Comparison of ENCODE assay signal across 1 cellular context in the genomic region with DNA sequence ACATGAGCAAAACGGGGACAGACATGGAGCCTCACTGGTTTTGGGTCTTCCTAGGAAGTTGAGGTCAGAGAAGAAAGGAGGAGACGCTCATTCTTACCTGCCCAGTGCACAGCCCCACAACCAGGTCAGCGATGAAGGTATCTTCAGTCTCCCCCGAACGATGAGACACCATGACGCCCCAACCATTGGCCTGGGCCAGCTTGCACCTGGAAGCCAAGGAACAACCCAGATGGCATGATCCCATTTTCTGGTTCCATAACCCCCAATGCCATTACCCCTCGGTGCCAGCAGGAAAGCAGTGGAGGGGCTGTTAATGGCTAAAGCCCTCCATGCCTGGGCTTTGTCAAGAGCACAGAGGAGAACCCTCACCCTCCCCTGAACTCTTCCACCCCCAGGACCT.
TF ChIP-seq lines count a peak whose summit lies in the region.

No MANE protein-coding gene starts in this region.

TF ChIP-seq in HEK293, 187 proteins besides CTCF, POLR2A, EP300 and RAD21:
- TF ChIP-seq ZNF146 (tag by site-specific recombination; IDR thresholded peaks at IDR 0.05) (no peak), ZNF692 (tag by site-specific recombination; IDR thresholded peaks at IDR 0.05) (no peak), ZNF654 (tag by site-specific recombination; IDR thresholded peaks at IDR 0.05; ENCODE audit: low read depth) (no peak), ZNF645 (tag by site-specific recombination; IDR thresholded peaks at IDR 0.05) (no peak), ZNF404 (tag by site-specific recombination; IDR thresholded peaks at IDR 0.05) (no peak), ZNF837 (tag by site-specific recombination; IDR thresholded peaks at IDR 0.05) (no peak), ZNF777 (tag by site-specific recombination; IDR thresholded peaks at IDR 0.05; ENCODE audit: borderline replicate concordance) (no peak), ZNF292 (tag by site-specific recombination; IDR thresholded peaks at IDR 0.05; ENCODE audit: borderline replicate concordance, low read depth) (no peak), ZNF530 (tag by site-specific recombination; IDR thresholded peaks at IDR 0.05; ENCODE audit: low read depth) (no peak)
- TF ChIP-seq, protein P1, sequence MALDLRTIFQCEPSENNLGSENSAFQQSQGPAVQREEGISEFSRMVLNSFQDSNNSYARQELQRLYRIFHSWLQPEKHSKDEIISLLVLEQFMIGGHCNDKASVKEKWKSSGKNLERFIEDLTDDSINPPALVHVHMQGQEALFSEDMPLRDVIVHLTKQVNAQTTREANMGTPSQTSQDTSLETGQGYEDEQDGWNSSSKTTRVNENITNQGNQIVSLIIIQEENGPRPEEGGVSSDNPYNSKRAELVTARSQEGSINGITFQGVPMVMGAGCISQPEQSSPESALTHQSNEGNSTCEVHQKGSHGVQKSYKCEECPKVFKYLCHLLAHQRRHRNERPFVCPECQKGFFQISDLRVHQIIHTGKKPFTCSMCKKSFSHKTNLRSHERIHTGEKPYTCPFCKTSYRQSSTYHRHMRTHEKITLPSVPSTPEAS (tag by site-specific recombination; IDR thresholded peaks at IDR 0.05) = no peak
